ENCODE assay signal across 18 cellular contexts in the genomic region with DNA sequence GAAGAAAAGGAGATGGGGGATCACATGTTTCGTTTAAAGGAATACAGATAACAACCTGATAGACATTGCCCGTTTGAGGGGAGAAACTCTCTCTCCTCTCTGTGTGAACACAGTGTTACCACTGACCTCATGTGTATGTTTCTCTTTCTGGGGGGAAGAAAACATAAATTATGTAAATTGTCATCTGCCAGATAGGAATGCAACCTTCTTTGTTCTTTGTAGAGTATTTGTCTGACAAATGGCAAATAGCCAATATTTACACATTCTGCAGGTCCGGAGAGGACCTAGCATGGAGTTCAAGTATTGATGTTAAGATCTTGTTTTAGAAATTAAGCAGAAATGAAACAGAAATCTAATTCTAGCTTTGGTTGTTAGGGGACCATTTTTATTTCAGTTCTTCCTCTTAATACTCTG.
A peak's percentile ranks its signal among the peaks of the same experiment; 100 is the strongest.
DNase-seq lines count a peak whose midpoint lies in the region; ATAC-seq and TF ChIP-seq lines count a peak whose summit lies in the region.
"Had no signal": no experiment of that assay in that cellular context is flagged by ENCODE, and none has a peak within 500 bp of the region (broad histone marks: within the 10 kb centered on the region; RNA-seq: fewer than 3 reads in every experiment).

No MANE protein-coding gene starts in this region.

- H3K27ac Mint-ChIP-seq in activated T-cell treated with anti-CD3 and anti-CD28 coated beads, Interleukin-2, amount 50 U/mL, for 72 hours, result no peak overlapping the region
- H3K27ac Mint-ChIP-seq: activated T-helper 1 cell treated with anti-CD3 and anti-CD28 coated beads, Interleukin-12 subunit alpha, Interleukin-12 subunit beta, Interleukin-2, Interleukin-4 antibody, amounts not matched to agents 30 ng/mL and 10 ng/mL and 1 ng/mL, durations not matched to agents 14 hours and 24 hours and 36 hours; B cell; memory B cell; stimulated activated naive CD8-positive, alpha-beta T cell treated with anti-CD3 and anti-CD28 coated beads, Interleukin-15, Interleukin-2, amounts not matched to agents 100 ng/mL and 50 ng/mL, for 24 hours; T-helper 2 cell treated with Interferon-gamma antibody and Interleukin-4, amounts not matched to agents 5 μg/mL and 100 μg/mL, for 36 hours had no signal

- H3K36me3 ChIP-seq in body of pancreas (replicated peaks in 1 of 2; ENCODE audit: insufficient read depth in 1 of 2, low read depth in 2 of 2), result no peaks in the 10 kb centered on the region
- H3K36me3 ChIP-seq: neutrophil had no signal

- H3K36me3 Mint-ChIP-seq in activated T-cell treated with anti-CD3 and anti-CD28 coated beads, Interleukin-2, amount 50 U/mL, for 72 hours (ENCODE audit: insufficient read depth in 2 of 2), result no peaks in the 10 kb centered on the region
- H3K36me3 Mint-ChIP-seq: memory B cell had no signal

- no peaks in the 10 kb centered on the region for H3K9me3 ChIP-seq in body of pancreas
- H3K9me3 ChIP-seq: neutrophil had no signal

- no peak overlapping the region for H3K4me3 Mint-ChIP-seq in activated T-cell treated with anti-CD3 and anti-CD28 coated beads, Interleukin-2, amount 50 U/mL, for 72 hours
- H3K4me3 Mint-ChIP-seq: activated T-helper 1 cell treated with anti-CD3 and anti-CD28 coated beads, Interleukin-12 subunit alpha, Interleukin-12 subunit beta, Interleukin-2, Interleukin-4 antibody, amounts not matched to agents 30 ng/mL and 10 ng/mL and 1 ng/mL, durations not matched to agents 14 hours and 24 hours and 36 hours; B cell; memory B cell; stimulated activated naive CD8-positive, alpha-beta T cell treated with anti-CD3 and anti-CD28 coated beads, Interleukin-15, Interleukin-2, amounts not matched to agents 100 ng/mL and 50 ng/mL, for 24 hours; T-helper 2 cell treated with Interferon-gamma antibody and Interleukin-4, amounts not matched to agents 5 μg/mL and 100 μg/mL, for 36 hours had no signal

- no peak for TF ChIP-seq CTCF in body of pancreas (IDR thresholded peaks at IDR 0.05)
- TF ChIP-seq CTCF in GM10266 (IDR thresholded peaks at IDR 0.05; ENCODE audit: control insufficient read depth, insufficient read depth, low read depth, missing control alignments), result no peak

- H3K4me3 ChIP-seq in body of pancreas, result no peak overlapping the region
- H3K4me3 ChIP-seq: dorsolateral prefrontal cortex had no signal

- no peak overlapping the region for H3K27ac ChIP-seq in body of pancreas
- H3K27ac ChIP-seq: dorsolateral prefrontal cortex, neutrophil had no signal

- no peak for TF ChIP-seq POLR2A in body of pancreas (IDR thresholded peaks at IDR 0.05)

- peaks cover 5% of the 10 kb centered on the region for H3K27me3 Mint-ChIP-seq in activated T-cell treated with anti-CD3 and anti-CD28 coated beads, Interleukin-2, amount 50 U/mL, for 72 hours (ENCODE audit: low read depth)
- H3K27me3 Mint-ChIP-seq: B cell; memory B cell; stimulated activated naive CD8-positive, alpha-beta T cell treated with anti-CD3 and anti-CD28 coated beads, Interleukin-15, Interleukin-2, amounts not matched to agents 100 ng/mL and 50 ng/mL, for 24 hours had no signal

- H3K4me1 ChIP-seq in body of pancreas, result no peaks in the 10 kb centered on the region

- intact Hi-C loops in body of pancreas (cut with DNase I), result no loop called here

- DNase-seq in dermis microvascular lymphatic vessel endothelial cell (ENCODE audit: low read depth in 2 of 2), result peak; percentile 11 to 66
- DNase-seq in body of pancreas, result no peak
- DNase-seq in GM10266 (ENCODE audit: extremely low spot score), result no peak
- no peak for DNase-seq in 8988T
- no peak for DNase-seq in activated T-cell treated with anti-CD3 and anti-CD28 coated beads, Interleukin-2, amount 50 U/mL, for 72 hours
- DNase-seq: amniotic stem cell, DMS79 treated with DMSO at 0.1 percent for 48 hours, dorsolateral prefrontal cortex, NCI-H524 treated with DMSO at 0.1 percent for 48 hours had no signal

- 12 to 17% methylated on average over 3 of the region's 3 CpGs for WGBS in body of pancreas, 2 donors

- H3K27me3 ChIP-seq in body of pancreas, result no peaks in the 10 kb centered on the region
- H3K27me3 ChIP-seq: dorsolateral prefrontal cortex, neutrophil had no signal

- no peaks in the 10 kb centered on the region for H3K9me3 Mint-ChIP-seq in activated T-cell treated with anti-CD3 and anti-CD28 coated beads, Interleukin-2, amount 50 U/mL, for 72 hours
- H3K9me3 Mint-ChIP-seq: activated T-helper 1 cell treated with anti-CD3 and anti-CD28 coated beads, Interleukin-12 subunit alpha, Interleukin-12 subunit beta, Interleukin-2, Interleukin-4 antibody, amounts not matched to agents 30 ng/mL and 10 ng/mL and 1 ng/mL, durations not matched to agents 14 hours and 24 hours and 36 hours; memory B cell; stimulated activated naive CD8-positive, alpha-beta T cell treated with anti-CD3 and anti-CD28 coated beads, Interleukin-15, Interleukin-2, amounts not matched to agents 100 ng/mL and 50 ng/mL, for 24 hours; T-helper 2 cell treated with Interferon-gamma antibody and Interleukin-4, amounts not matched to agents 5 μg/mL and 100 μg/mL, for 36 hours had no signal

- peak; percentile 53 for ATAC-seq in GM18519 (IDR thresholded peaks at IDR 0.05; ENCODE audit: low FRiP score, unreplicated experiment)
- peak; percentile 40 for ATAC-seq in GM21619 (IDR thresholded peaks at IDR 0.05; ENCODE audit: unreplicated experiment)
- peak; percentile 55 for ATAC-seq in HG03442 (IDR thresholded peaks at IDR 0.05; ENCODE audit: unreplicated experiment)
- ATAC-seq in body of pancreas, result no peak
- no peak for ATAC-seq in activated T-cell treated with anti-CD3 and anti-CD28 coated beads, Interleukin-2, amount 50 U/mL, for 72 hours (replicated peaks in 1 of 2)

- H3K4me1 Mint-ChIP-seq in activated T-cell treated with anti-CD3 and anti-CD28 coated beads, Interleukin-2, amount 50 U/mL, for 72 hours (ENCODE audit: low read depth), result no peaks in the 10 kb centered on the region
- H3K4me1 Mint-ChIP-seq: B cell, memory B cell had no signal

Comparison
In these comparisons a context has a peak if more than half of its experiments do, and no peak if none do; other contexts are left out.
1. ATAC-seq: peak in GM18519 (single experiment), GM21619 (single experiment) and HG03442 (single experiment); none in body of pancreas (single experiment) and activated T-cell treated with anti-CD3 and anti-CD28 coated beads, Interleukin-2, amount 50 U/mL, for 72 hours (0 of 2).
2. DNase-seq: peak in dermis microvascular lymphatic vessel endothelial cell (2 of 2); none in body of pancreas (0 of 4), GM10266 (single experiment), 8988T (single experiment) and activated T-cell treated with anti-CD3 and anti-CD28 coated beads, Interleukin-2, amount 50 U/mL, for 72 hours (0 of 2).